Comparison of ENCODE assay signal across 34 cellular contexts in the genomic region with DNA sequence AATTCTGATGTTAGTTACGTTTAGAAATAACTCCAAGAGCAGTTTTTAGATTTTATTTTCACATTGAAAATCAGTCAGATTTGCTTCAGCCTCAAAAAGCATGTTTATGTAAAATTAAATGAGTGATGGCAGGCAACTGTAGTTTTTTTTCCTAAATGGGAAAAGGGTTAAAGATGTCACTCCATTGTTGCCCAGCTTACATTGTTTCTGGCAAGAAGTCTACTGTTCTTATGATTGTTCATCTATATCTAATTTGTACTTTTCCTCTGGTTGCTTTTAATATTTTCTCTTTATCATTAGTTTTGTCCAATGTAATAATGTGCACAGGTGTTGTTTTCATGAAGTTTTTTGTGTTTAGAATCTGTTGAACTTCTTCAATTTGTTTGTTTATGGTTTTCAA.
"Had no signal": no experiment of that assay in that cellular context is flagged by ENCODE, and none has a peak within 500 bp of the region (broad histone marks: within the 10 kb centered on the region; RNA-seq: fewer than 3 reads in every experiment).

No MANE protein-coding gene starts in this region.

- H3K4me3 ChIP-seq: MG63 had no signal

- H3K36me3 ChIP-seq: MG63 had no signal

- H3K27me3 ChIP-seq: MG63 had no signal

- DNase-seq: Karpas-422, Kasumi-1, MG63, MM.1S, MV-4-11, NCI-H1048, NCI-H1092, NCI-H1092 treated with DMSO at 0.1 percent for 48 hours, NCI-H1105, NCI-H1105 treated with DMSO at 0.1 percent for 48 hours, NCI-H1417, NCI-H1417 treated with DMSO at 0.1 percent for 48 hours, NCI-H1436, NCI-H1436 treated with DMSO at 0.1 percent for 48 hours, NCI-H146, NCI-H1694, NCI-H1694 treated with DMSO at 0.1 percent for 48 hours, NCI-H187 treated with DMSO at 0.1 percent for 48 hours, NCI-H1930, NCI-H2029, NCI-H2029 treated with DMSO at 0.1 percent for 48 hours, NCI-H2081, NCI-H2081 treated with DMSO at 0.1 percent for 48 hours, NCI-H2107, NCI-H2171, NCI-H2171 treated with DMSO at 0.1 percent for 48 hours, NCI-H2227 treated with DMSO at 0.1 percent for 48 hours, NCI-H226, NCI-H345, NCI-H446, NCI-H446 treated with DMSO at 0.1 percent for 48 hours, NCI-H510A, NCI-H510A treated with DMSO at 0.1 percent for 48 hours, NCI-H524 had no signal
